8 cellular contexts compared by ENCODE assay signal in genomic region chr20:1118336-1119127, GRCh38. TPM values are rescaled to one million over a fixed set of nuclear protein-coding genes. Genes with fewer than 3 reads are reported as not detected.
DNase-seq lines count a peak whose midpoint lies in the region; ATAC-seq and TF ChIP-seq lines count a peak whose summit lies in the region.

Gene PSMF1, plus strand, starts transcription at chr20:1118602. Its CDS starts 172 bp downstream, at chr20:1118774.

- WGBS in GM23248 (ENCODE audit: low coverage in 1 of 2, low lambda C conversion rate in 2 of 2, missing lambda C conversion rate in 2 of 2), 2 experiments: 1% methylated on average over 40 to 62 of the region's 62 CpGs

- H3F3A ChIP-seq in DOHH2 (ENCODE audit: control insufficient read depth, insufficient read depth): 0 out of 2 replicates have a peak, but pooled peaks cover 3% of the 10 kb centered on the region
- 0 out of 2 replicates have a peak, but pooled peaks cover 6% of the 10 kb centered on the region for H3F3A ChIP-seq in GM23248 (ENCODE audit: insufficient read depth)

- peaks cover 41% of the 10 kb centered on the region for H3K4me1 ChIP-seq in DOHH2 (ENCODE audit: control insufficient read depth, low read length)
- H3K4me1 ChIP-seq in GM23248 (ENCODE audit: insufficient read depth): peaks cover 32% of the 10 kb centered on the region
- peaks cover 13% of the 10 kb centered on the region for H3K4me1 ChIP-seq in fibroblast of lung (ENCODE audit: control insufficient read depth, extremely low read depth, insufficient read depth, low read length)

- H3K27me3 ChIP-seq in DOHH2 (ENCODE audit: control insufficient read depth, low read length) (no peaks in the 10 kb centered on the region), GM23248 (replicated peaks; ENCODE audit: insufficient read depth) (no peaks in the 10 kb centered on the region), fibroblast of lung (ENCODE audit: control insufficient read depth, insufficient read depth, low read length) (no peaks in the 10 kb centered on the region)

- H3K4me3 ChIP-seq in DOHH2 (ENCODE audit: low read length) (peak within 1 kb of the TSS; percentile 98), GM23248 (peak within 1 kb of the TSS; percentile 79), fibroblast of lung (replicated peaks in 1 of 4; ENCODE audit: control extremely low read depth in 1 of 4, insufficient read depth in 1 of 4, low read depth in 3 of 4, low read length in 4 of 4) (peak within 1 kb of the TSS; percentile 88 to 99 (median 95))

- DNase-seq in GM23248 (peak; percentile 97), Kasumi-1 (lab: John Stamatoyannopoulos, UW) (peak; percentile 88 to 89), RPMI7951 (ENCODE audit: low read depth) (peak; percentile 94), fibroblast of lung (ENCODE audit: low read depth in 2 of 2) (peak; percentile 90 to 91)
- peak; percentile 94 for DNase-seq in activated T-helper 1 cell treated with anti-CD3 and anti-CD28 coated beads, Interleukin-2, amount 50 U/mL, for 16 hours (ENCODE audit: low read depth in 1 of 2, low spot score in 1 of 2)
- DNase-seq in naive thymus-derived CD8-positive, alpha-beta T cell: peak; percentile 93 to 98 (median 96)
- peak; percentile 93 to 97 (median 96) for DNase-seq in stimulated activated naive CD4-positive, alpha-beta T cell (lab: John Stamatoyannopoulos, UW)

- peak within 1 kb of the TSS; percentile 81 to 97 (median 93) for H3K4me3 Mint-ChIP-seq in naive thymus-derived CD8-positive, alpha-beta T cell

- H3K27ac ChIP-seq in DOHH2 (ENCODE audit: low read depth, low read length): peak within 1 kb of the TSS; percentile 43
- peak within 1 kb of the TSS; percentile 37 for H3K27ac ChIP-seq in GM23248
- H3K27ac ChIP-seq in fibroblast of lung (ENCODE audit: insufficient read depth, low read length): peak within 1 kb of the TSS; percentile 58

- H2AFZ ChIP-seq in GM23248 (peak within 1 kb of the TSS; percentile 96), fibroblast of lung (ENCODE audit: low read length) (peak within 1 kb of the TSS; percentile 95)

- H3K36me3 ChIP-seq in DOHH2 (ENCODE audit: control insufficient read depth, low read length) (peaks cover 41% of the 10 kb centered on the region), GM23248 (ENCODE audit: low read depth) (no peaks in the 10 kb centered on the region), fibroblast of lung (ENCODE audit: control insufficient read depth, insufficient read depth, low read length) (peaks cover 2% of the 10 kb centered on the region)

- in situ Hi-C loops in GM23248 (cut with MboI): no loop called here

- H3K9me2 ChIP-seq in DOHH2 (replicated peaks; ENCODE audit: control insufficient read depth, low read length): no peaks in the 10 kb centered on the region
- H3K9me2 ChIP-seq in GM23248 (ENCODE audit: insufficient read depth): no peaks in the 10 kb centered on the region

- POLR2A ChIA-PET in naive thymus-derived CD8-positive, alpha-beta T cell (lab: Charles Lee): interaction anchor here (0.6 to 2.0 kb wide), 4 partner anchors 10 to 347 kb away, joined by 3 to 6 read pairs (median 4); partner anchors contain the start of genes FAM110A and RAD21L1

- peak within 1 kb of the TSS; percentile 99 for H3K4me2 ChIP-seq in DOHH2 (ENCODE audit: low read length)
- peak within 1 kb of the TSS; percentile 91 for H3K4me2 ChIP-seq in GM23248 (ENCODE audit: unreplicated experiment)
- H3K4me2 ChIP-seq in fibroblast of lung (ENCODE audit: extremely low read depth, insufficient read depth, low read length): peak within 1 kb of the TSS; percentile 93

- H4K20me1 ChIP-seq in DOHH2 (ENCODE audit: control insufficient read depth, insufficient read depth, low read depth, low read length) (0 out of 2 replicates have a peak, but pooled peaks cover 6% of the 10 kb centered on the region), GM23248 (ENCODE audit: insufficient read depth) (no peaks in the 10 kb centered on the region), fibroblast of lung (ENCODE audit: control insufficient read depth, extremely low read depth, insufficient read depth, low read length) (no peaks in the 10 kb centered on the region)

- H3K9me3 Mint-ChIP-seq in naive thymus-derived CD8-positive, alpha-beta T cell: no peaks in the 10 kb centered on the region

- ATAC-seq in naive thymus-derived CD8-positive, alpha-beta T cell: peak; percentile 92 to 94

- H3K9me3 ChIP-seq in DOHH2 (ENCODE audit: control insufficient read depth, insufficient read depth, low read length) (no peaks in the 10 kb centered on the region), GM23248 (ENCODE audit: low read depth) (no peaks in the 10 kb centered on the region), fibroblast of lung (ENCODE audit: control insufficient read depth, insufficient read depth, low read depth, low read length) (no peaks in the 10 kb centered on the region)

- H3K36me3 Mint-ChIP-seq in naive thymus-derived CD8-positive, alpha-beta T cell: peaks cover 0 to 29% (median 2%) of the 10 kb centered on the region in 3 donors

- peaks cover 55% of the 10 kb centered on the region for H3K79me2 ChIP-seq in DOHH2 (ENCODE audit: control insufficient read depth, low read length)
- H3K79me2 ChIP-seq in GM23248 (ENCODE audit: insufficient read depth): peaks cover 58% of the 10 kb centered on the region
- peaks cover 37% of the 10 kb centered on the region for H3K79me2 ChIP-seq in fibroblast of lung (ENCODE audit: control insufficient read depth, insufficient read depth, low read length)

- TF ChIP-seq CTCF in DOHH2 (IDR thresholded peaks at IDR 0.05; ENCODE audit: low read depth, low read length, poor library complexity, severe bottlenecking) (no peak), fibroblast of lung (conservative IDR thresholded peaks at IDR 0.05 in 1 of 2, IDR thresholded peaks at IDR 0.05 in 1 of 2; ENCODE audit: low read depth in 1 of 2, low read length in 2 of 2) (no peak)

- peaks cover 35 to 67% (median 62%) of the 10 kb centered on the region in 4 donors for H3K4me1 Mint-ChIP-seq in naive thymus-derived CD8-positive, alpha-beta T cell

- H3K27me3 Mint-ChIP-seq in naive thymus-derived CD8-positive, alpha-beta T cell: no peaks in the 10 kb centered on the region

- peak within 1 kb of the TSS; percentile 88 to 97 (median 96) for H3K27ac Mint-ChIP-seq in naive thymus-derived CD8-positive, alpha-beta T cell

- H3K9ac ChIP-seq in GM23248 (peak within 1 kb of the TSS; percentile 85), fibroblast of lung (ENCODE audit: insufficient read depth, low read length) (peak within 1 kb of the TSS; percentile 74)

RNA-seq across cellular contexts. Expression of gene PSMF1, which starts in this region (rescaled TPM):
- total RNA-seq in GM23248 (2014; rRNA removed; shearing (Covaris generic)): 68.7 and 160 TPM in 2 replicates
- polyA plus RNA-seq in GM23248 (2016; fragmentation: Nextera tagmentation; extraction: Ambion mirVana) (150 and 165 TPM in 2 replicates), fibroblast of lung (141 and 169 TPM in 2 replicates)
- 98.6 and 99.8 TPM in 2 replicates for total RNA-seq in RPMI7951 (2014; rRNA removed; shearing (Covaris generic))
- total RNA-seq in fibroblast of lung: 16.4 and 26.4 TPM in 2 replicates
- 144 and 162 TPM in 2 replicates for polyA plus RNA-seq in fibroblast of lung (2012)
- 195 and 196 TPM in 2 replicates for polyA minus RNA-seq in fibroblast of lung (ENCODE audit: low replicate concordance)
- 100 to 1,000 TPM; 106 to 110 TPM for total RNA-seq in naive thymus-derived CD8-positive, alpha-beta T cell
- polyA plus RNA-seq in naive thymus-derived CD8-positive, alpha-beta T cell: 100 to 1,000 TPM; 121 to 171 (median 152) TPM

Comparison
In these comparisons a context has a peak if more than half of its experiments do, and no peak if none do; other contexts are left out.
1. Peak in every context shown above with its lines: DNase-seq, ATAC-seq, H3K4me3 ChIP-seq and H3K27ac ChIP-seq.